Comparison of ENCODE assay signal across 8 cellular contexts in the genomic region with DNA sequence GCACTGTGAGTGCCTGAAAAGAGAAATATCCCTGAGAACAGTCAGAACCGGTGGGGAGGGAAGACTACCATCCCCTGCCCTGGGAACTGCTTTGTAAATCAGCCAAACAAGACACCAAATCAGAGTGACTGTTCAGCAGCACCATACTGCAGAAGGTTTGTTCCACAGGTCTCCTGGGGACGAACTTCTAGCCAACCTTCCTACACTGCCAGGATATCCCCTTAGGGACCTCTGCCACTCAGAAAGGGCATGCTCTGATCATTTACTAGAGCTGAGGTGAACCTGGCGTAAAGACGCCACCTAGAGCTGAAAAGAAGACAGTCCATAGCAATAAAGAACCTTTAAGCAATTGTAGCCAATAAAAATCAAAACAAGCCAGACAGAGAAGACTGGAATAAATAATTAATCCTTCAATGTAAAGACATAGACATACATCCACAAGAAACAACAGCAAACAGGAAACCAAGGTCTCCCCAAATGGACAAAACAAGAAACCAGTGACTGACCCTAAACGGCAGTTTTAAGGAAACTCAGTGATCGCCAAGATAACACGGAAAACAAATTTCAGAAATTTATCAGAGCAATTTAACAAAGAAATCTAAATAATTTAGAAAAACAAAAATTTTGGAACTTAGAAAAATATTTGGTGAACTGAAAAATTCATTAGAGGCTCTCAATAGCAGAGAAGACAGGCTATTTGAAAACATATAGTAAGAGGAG.
A peak's percentile ranks its signal among the peaks of the same experiment; 100 is the strongest.
DNase-seq lines count a peak whose midpoint lies in the region; ATAC-seq and TF ChIP-seq lines count a peak whose summit lies in the region.

No MANE protein-coding gene starts in this region.

- no peak for TF ChIP-seq POLR2A in vagina (IDR thresholded peaks at IDR 0.05)

- ATAC-seq in GM18868 (IDR thresholded peaks at IDR 0.05; ENCODE audit: unreplicated experiment) (peak; percentile 86), HG03097 (IDR thresholded peaks at IDR 0.05; ENCODE audit: low FRiP score, unreplicated experiment) (peak; percentile 81)
- peak; percentile 84 for ATAC-seq in activated CD4-positive, alpha-beta T cell treated with anti-CD3 and anti-CD28 coated beads for 36 hours
- peak; percentile 93 to 96 for ATAC-seq in naive thymus-derived CD8-positive, alpha-beta T cell

- peaks cover 55% of the 10 kb centered on the region for H3K36me3 Mint-ChIP-seq in activated CD4-positive, alpha-beta T cell treated with anti-CD3 and anti-CD28 coated beads for 36 hours (ENCODE audit: low read depth)
- H3K36me3 Mint-ChIP-seq in naive thymus-derived CD8-positive, alpha-beta T cell: peaks cover 3 to 48% (median 23%) of the 10 kb centered on the region in 3 donors

- H3K27ac Mint-ChIP-seq in activated CD4-positive, alpha-beta T cell treated with anti-CD3 and anti-CD28 coated beads for 36 hours: peak overlapping the region; percentile 96
- H3K27ac Mint-ChIP-seq in naive thymus-derived CD8-positive, alpha-beta T cell: peak overlapping the region; percentile 69 to 96 (median 92)

- H3K36me3 ChIP-seq in effector memory CD4-positive, alpha-beta T cell (ENCODE audit: control insufficient read depth, insufficient read depth, low read length): no peaks in the 10 kb centered on the region
- no peaks in the 10 kb centered on the region for H3K36me3 ChIP-seq in vagina

- intact Hi-C loops in activated CD4-positive, alpha-beta T cell treated with anti-CD3 and anti-CD28 coated beads for 36 hours (cut with DNase I, micrococcal nuclease): loop anchor here (1.0 to 2.0 kb wide), 8 partner anchors 29 to 276 kb away; a partner anchor contains a TSS
- intact Hi-C loops in vagina (cut with DNase I): loop anchor here (10.0 kb wide), 1 partner anchor 273 kb away; no protein-coding TSS in a partner anchor

- peaks cover 43% of the 10 kb centered on the region for H3K9me3 Mint-ChIP-seq in activated CD4-positive, alpha-beta T cell treated with anti-CD3 and anti-CD28 coated beads for 36 hours (ENCODE audit: low read depth)
- H3K9me3 Mint-ChIP-seq in naive thymus-derived CD8-positive, alpha-beta T cell: peaks cover 2 to 58% (median 41%) of the 10 kb centered on the region in 9 donors

- H3K27ac ChIP-seq in effector memory CD4-positive, alpha-beta T cell (ENCODE audit: insufficient read depth, low read length, poor library complexity, severe bottlenecking): peak overlapping the region; percentile 39
- no peak overlapping the region for H3K27ac ChIP-seq in vagina

- H3K4me3 ChIP-seq in effector memory CD4-positive, alpha-beta T cell (ENCODE audit: insufficient read depth, low read depth, low read length, poor library complexity, severe bottlenecking): peak overlapping the region; percentile 58
- H3K4me3 ChIP-seq in vagina: no peak overlapping the region

- peaks cover 70% of the 10 kb centered on the region for H3K4me1 Mint-ChIP-seq in activated CD4-positive, alpha-beta T cell treated with anti-CD3 and anti-CD28 coated beads for 36 hours
- H3K4me1 Mint-ChIP-seq in naive thymus-derived CD8-positive, alpha-beta T cell: peaks cover 20 to 45% (median 43%) of the 10 kb centered on the region in 4 donors

- no peaks in the 10 kb centered on the region for H3K27me3 ChIP-seq in effector memory CD4-positive, alpha-beta T cell (replicated peaks; ENCODE audit: control insufficient read depth, insufficient read depth, low read length, poor library complexity, severe bottlenecking)
- no peaks in the 10 kb centered on the region for H3K27me3 ChIP-seq in vagina

- no peaks in the 10 kb centered on the region for H3K4me1 ChIP-seq in effector memory CD4-positive, alpha-beta T cell (ENCODE audit: control insufficient read depth, insufficient read depth, low read length, poor library complexity, severe bottlenecking)
- H3K4me1 ChIP-seq in vagina: peaks cover under 1% of the 10 kb centered on the region

- DNase-seq in AG20443 (ENCODE audit: low spot score) (peak; percentile 62), NCI-H345 treated with DMSO at 0.1 percent for 48 hours (lab: John Stamatoyannopoulos, UW; ENCODE audit: unreplicated experiment) (peak; percentile 17), vagina (ENCODE audit: extremely low spot score in 2 of 2) (no peak)
- DNase-seq in activated CD4-positive, alpha-beta T cell treated with anti-CD3 and anti-CD28 coated beads for 36 hours: peak; percentile 73
- peak; percentile 12 to 36 (median 26) for DNase-seq in effector memory CD4-positive, alpha-beta T cell
- peak in 9 of 10 donors; percentile 27 to 77 (median 50) for DNase-seq in naive thymus-derived CD8-positive, alpha-beta T cell

- H3K4me3 Mint-ChIP-seq in activated CD4-positive, alpha-beta T cell treated with anti-CD3 and anti-CD28 coated beads for 36 hours: peak overlapping the region; percentile 77
- H3K4me3 Mint-ChIP-seq in naive thymus-derived CD8-positive, alpha-beta T cell: peak overlapping the region; percentile 79 to 93 (median 90)

- H3K27me3 Mint-ChIP-seq in activated CD4-positive, alpha-beta T cell treated with anti-CD3 and anti-CD28 coated beads for 36 hours: no peaks in the 10 kb centered on the region
- H3K27me3 Mint-ChIP-seq in naive thymus-derived CD8-positive, alpha-beta T cell: no peaks in the 10 kb centered on the region

- POLR2A ChIA-PET in activated CD4-positive, alpha-beta T cell treated with anti-CD3 and anti-CD28 coated beads for 36 hours (lab: Charles Lee): interaction anchor here (1.3 to 2.2 kb wide), 3 partner anchors 24 to 54 kb away, joined by 3 to 9 read pairs (median 5); no protein-coding TSS in a partner anchor
- POLR2A ChIA-PET in naive thymus-derived CD8-positive, alpha-beta T cell (lab: Charles Lee): interaction anchor here (0.5 to 3.7 kb wide), 17 partner anchors 8 to 275 kb away, joined by 3 to 60 read pairs (median 8); a partner anchor contains a TSS

- H3K9me3 ChIP-seq in effector memory CD4-positive, alpha-beta T cell (ENCODE audit: control insufficient read depth, low read length): no peaks in the 10 kb centered on the region
- H3K9me3 ChIP-seq in vagina: no peaks in the 10 kb centered on the region

- TF ChIP-seq CTCF in vagina (IDR thresholded peaks at IDR 0.05): peak in 2 of 3 experiments; percentile 46 to 48

- CTCF ChIA-PET in activated CD4-positive, alpha-beta T cell treated with anti-CD3 and anti-CD28 coated beads for 36 hours (lab: Charles Lee): interaction anchor here (0.6 to 2.4 kb wide), 13 partner anchors 10 to 275 kb away, joined by 3 to 19 read pairs (median 5); no protein-coding TSS in a partner anchor

Comparison
In these comparisons a context has a peak if more than half of its experiments do, and no peak if none do; other contexts are left out.
1. DNase-seq: peak in AG20443 (single experiment), NCI-H345 treated with DMSO at 0.1 percent for 48 hours (single experiment), activated CD4-positive, alpha-beta T cell treated with anti-CD3 and anti-CD28 coated beads for 36 hours (single experiment), effector memory CD4-positive, alpha-beta T cell (3 of 3) and naive thymus-derived CD8-positive, alpha-beta T cell (9 of 10); none in vagina (0 of 2).
2. Peak in every context shown above with its lines, with median percentiles within 50 percentile points of each other: ATAC-seq.